1 cellular context compared by ENCODE assay signal in genomic region chr14:23120405-23121251, GRCh38.
A peak's percentile ranks its signal among the peaks of the same experiment; 100 is the strongest.
TF ChIP-seq lines count a peak whose summit lies in the region.

No MANE protein-coding gene starts in this region.

TF ChIP-seq in K562, 482 proteins besides CTCF, POLR2A, EP300 and RAD21 (continued from another document and continues in another):
- TF ChIP-seq PATZ1 (CRISPR knock-in tag; IDR thresholded peaks at IDR 0.05; ENCODE audit: borderline replicate concordance) (no peak), ZNF146 (CRISPR knock-in tag; IDR thresholded peaks at IDR 0.05; ENCODE audit: unreplicated experiment) (no peak), SMARCA5 (IDR thresholded peaks at IDR 0.05) (no peak), NR2C2 (CRISPR knock-in tag; IDR thresholded peaks at IDR 0.05) (no peak), NR2C2 (tag; IDR thresholded peaks at IDR 0.05) (no peak), ZNF778 (CRISPR knock-in tag; IDR thresholded peaks at IDR 0.05) (no peak), KAT8 (IDR thresholded peaks at IDR 0.05; ENCODE audit: low read depth) (no peak), ZNF263 (CRISPR knock-in tag; IDR thresholded peaks at IDR 0.05; ENCODE audit: borderline replicate concordance) (peak; percentile 33; the same call in 1 of the 2 replicates), HCFC1 (IDR thresholded peaks at IDR 0.05; ENCODE audit: low read depth, low read length) (peak; percentile 45; the same call in 1 of the 2 replicates), ZNF699 (CRISPR knock-in tag; IDR thresholded peaks at IDR 0.05; ENCODE audit: insufficient replicate concordance) (no peak), ZNF274 (IDR thresholded peaks at IDR 0.05; ENCODE audit: borderline replicate concordance, low read depth, low read length) (0 out of 2 replicates have a peak, but pooled peaks have one; percentile 33), MLLT1 (IDR thresholded peaks at IDR 0.05) (peak in 1 of 2 experiments; percentile 87; a peak in 2 of 4 replicates), TCFL5 (CRISPR knock-in tag; conservative IDR thresholded peaks at IDR 0.05) (no peak), ASH1L (IDR thresholded peaks at IDR 0.05; ENCODE audit: borderline replicate concordance, low read depth, partially characterized antibody) (no peak), KHSRP (IDR thresholded peaks at IDR 0.05) (no peak), CBX5 (IDR thresholded peaks at IDR 0.05; ENCODE audit: borderline replicate concordance, low read depth) (0 out of 2 replicates have a peak, but pooled peaks have one; percentile 49), ARID3A (IDR thresholded peaks at IDR 0.05; ENCODE audit: borderline replicate concordance, low read depth, low read length) (0 out of 2 replicates have a peak, but pooled peaks have one; percentile 41), ZZZ3 (IDR thresholded peaks at IDR 0.05) (no peak), SAP30 (IDR thresholded peaks at IDR 0.05; ENCODE audit: borderline replicate concordance, insufficient read depth, low read depth, low read length, poor library complexity, severe bottlenecking) (no peak), SP1 (CRISPR knock-in tag; IDR thresholded peaks at IDR 0.05) (peak; percentile 74), E2F6 (IDR thresholded peaks at IDR 0.05; ENCODE audit: borderline replicate concordance in 1 of 2, extremely low read depth in 1 of 2, insufficient read depth in 1 of 2, insufficient read length in 1 of 2, low read depth in 1 of 2, low read length in 1 of 2, poor library complexity in 1 of 2, severe bottlenecking in 1 of 2) (no peak), ZNF445 (CRISPR knock-in tag; IDR thresholded peaks at IDR 0.05; ENCODE audit: low read depth) (no peak), ZNF75A (CRISPR knock-in tag; IDR thresholded peaks at IDR 0.05) (no peak), GTF2B (IDR thresholded peaks at IDR 0.05; ENCODE audit: extremely low read depth, insufficient read length) (no peak), MCM3 (IDR thresholded peaks at IDR 0.05) (no peak), ZEB2 (IDR thresholded peaks at IDR 0.05) (no peak), PTBP1 (IDR thresholded peaks at IDR 0.05; ENCODE audit: low read depth, low read length) (0 out of 2 replicates have a peak, but pooled peaks have one; percentile 72), ETS2 (tag; IDR thresholded peaks at IDR 0.05; ENCODE audit: borderline replicate concordance, poor library complexity, severe bottlenecking) (no peak), ZBTB40 (IDR thresholded peaks at IDR 0.05) (no peak), ZBTB40 (CRISPR knock-in tag; IDR thresholded peaks at IDR 0.05) (no peak), ZNF282 (CRISPR knock-in tag; IDR thresholded peaks at IDR 0.05) (no peak), ZBTB7A (IDR thresholded peaks at IDR 0.05; ENCODE audit: borderline replicate concordance, control insufficient read depth, low read depth, low read length) (no peak), NCOA4 (IDR thresholded peaks at IDR 0.05; ENCODE audit: partially characterized antibody) (no peak), NR2F6 (CRISPR knock-in tag; IDR thresholded peaks at IDR 0.05) (no peak), TFAM (CRISPR knock-in tag; conservative IDR thresholded peaks at IDR 0.05) (no peak), PHF8 (IDR thresholded peaks at IDR 0.05; ENCODE audit: borderline replicate concordance, low read length) (no peak), FOXK2 (conservative IDR thresholded peaks at IDR 0.05 in 1 of 2, IDR thresholded peaks at IDR 0.05 in 1 of 2; ENCODE audit: low read depth in 2 of 2) (no peak), LCOR (CRISPR knock-in tag; IDR thresholded peaks at IDR 0.05) (peak; percentile 98), HMG20B (CRISPR knock-in tag; IDR thresholded peaks at IDR 0.05) (no peak), ZNF551 (CRISPR knock-in tag; IDR thresholded peaks at IDR 0.05) (no peak), VEZF1 (CRISPR knock-in tag; IDR thresholded peaks at IDR 0.05) (peak; percentile 50; the same call in 1 of the 2 replicates), ZNF140 (CRISPR knock-in tag; IDR thresholded peaks at IDR 0.05) (no peak), ZBTB9 (CRISPR knock-in tag; IDR thresholded peaks at IDR 0.05) (no peak), KLF16 (IDR thresholded peaks at IDR 0.05) (peak; percentile 89), ZKSCAN1 (IDR thresholded peaks at IDR 0.05; ENCODE audit: low read depth, low read length) (no peak), ATF1 (CRISPR knock-in tag; IDR thresholded peaks at IDR 0.05) (no peak), ATF1 (tag; IDR thresholded peaks at IDR 0.05) (peak; percentile 50), XRCC5 (IDR thresholded peaks at IDR 0.05; ENCODE audit: low read depth, low read length) (peak; percentile 97), FOXP1 (CRISPR knock-in tag; IDR thresholded peaks at IDR 0.05) (peak; percentile 83)
